ENCODE assay signal across 18 cellular contexts in genomic region chr4:108743021-108743420, GRCh38. TPM values are rescaled to one million over a fixed set of nuclear protein-coding genes. Genes with fewer than 3 reads are reported as not detected.
DNase-seq lines count a peak whose midpoint lies in the region; ATAC-seq and TF ChIP-seq lines count a peak whose summit lies in the region.
"Had no signal": no experiment of that assay in that cellular context is flagged by ENCODE, and none has a peak within 500 bp of the region (broad histone marks: within the 10 kb centered on the region; RNA-seq: fewer than 3 reads in every experiment).

No MANE protein-coding gene starts in this region.

- H2BK120ac ChIP-seq in IMR-90 (ENCODE audit: low read depth, low read length) = no peak overlapping the region

- no peaks in the 10 kb centered on the region for H3K9me3 ChIP-seq in IMR-90 (ENCODE audit: control insufficient read depth, insufficient read depth, low read length)
- H3K9me3 ChIP-seq: ascending aorta had no signal

- peaks cover 0 to 2% (median 0%) of the 10 kb centered on the region in 6 donors for H3K9me3 Mint-ChIP-seq in immature natural killer cell
- H3K9me3 Mint-ChIP-seq: mesothelial cell of epicardium had no signal

- no peaks in the 10 kb centered on the region for H3K79me1 ChIP-seq in IMR-90 (ENCODE audit: low read depth in 1 of 2, low read length in 2 of 2)

- no peaks in the 10 kb centered on the region for H3K36me3 ChIP-seq in IMR-90 (ENCODE audit: control insufficient read depth, insufficient read depth, low read length)
- H3K36me3 ChIP-seq: ascending aorta had no signal

- no peak for TF ChIP-seq RAD21 in IMR-90 (IDR thresholded peaks at IDR 0.05; ENCODE audit: low read length)

- no peak overlapping the region for H3K4me2 ChIP-seq in IMR-90 (ENCODE audit: low read depth, low read length)

- no peak overlapping the region for H2AK5ac ChIP-seq in IMR-90 (ENCODE audit: low read depth, low read length)

- no peak overlapping the region for H3K18ac ChIP-seq in IMR-90 (ENCODE audit: low read depth, low read length)

- POLR2A ChIA-PET in IMR-90 (lab: Charles Lee; ENCODE audit: unreplicated experiment) = no interaction called here

- no peak overlapping the region for H3K9ac ChIP-seq in IMR-90 (ENCODE audit: low read depth, low read length)

- no peak overlapping the region for H3K4ac ChIP-seq in IMR-90 (ENCODE audit: low read depth, low read length)

- peaks cover 2 to 5% (median 4%) of the 10 kb centered on the region in 3 donors for H3K27me3 Mint-ChIP-seq in immature natural killer cell (ENCODE audit: low read depth in 3 of 3)

- H3K27ac ChIP-seq in IMR-90 (ENCODE audit: insufficient read depth, low read length) = no peak overlapping the region
- peak overlapping the region; percentile 70 for H3K27ac ChIP-seq in cingulate gyrus (ENCODE audit: low read depth, low read length)
- H3K27ac ChIP-seq: ascending aorta had no signal

- no peak overlapping the region for H3K4me3 ChIP-seq in IMR-90 (ENCODE audit: insufficient read depth, low read depth, low read length)
- H3K4me3 ChIP-seq: ascending aorta had no signal

- no peak overlapping the region for H2BK20ac ChIP-seq in IMR-90 (ENCODE audit: low read depth, low read length)

- H3K27me3 ChIP-seq in IMR-90 (ENCODE audit: control insufficient read depth, insufficient read depth, low read length) = no peaks in the 10 kb centered on the region; the same call in 1 of the 2 replicates
- H3K27me3 ChIP-seq: ascending aorta had no signal

- H4K91ac ChIP-seq in IMR-90 (ENCODE audit: insufficient read depth, low read depth, low read length) = no peak overlapping the region

- no peak overlapping the region for H4K8ac ChIP-seq in IMR-90 (ENCODE audit: low read depth in 2 of 2, low read length in 2 of 2)

- 40% methylated on average over 1 of the region's 8 CpGs; no CpG with 5 or more reads in 1 of the 2 experiments for WGBS in IMR-90 (ENCODE audit: extremely low coverage in 2 of 2, insufficient read length in 1 of 2), 2 experiments

- no peak overlapping the region for H3K4me3 Mint-ChIP-seq in immature natural killer cell
- H3K4me3 Mint-ChIP-seq: mesothelial cell of epicardium had no signal

- H3K56ac ChIP-seq in IMR-90 (ENCODE audit: extremely low read depth, insufficient read depth, low read length) = no peak overlapping the region

- no peak overlapping the region for H2BK15ac ChIP-seq in IMR-90 (ENCODE audit: low read depth, low read length)

- no peak overlapping the region for H4K5ac ChIP-seq in IMR-90 (ENCODE audit: low read depth, low read length)

- intact Hi-C loops in IMR-90 (cut with micrococcal nuclease) = no loop called here

- H3K4me1 ChIP-seq in IMR-90 (ENCODE audit: control insufficient read depth, insufficient read depth, low read length) = no peaks in the 10 kb centered on the region
- H3K4me1 ChIP-seq: ascending aorta had no signal

- H3K23ac ChIP-seq in IMR-90 (ENCODE audit: low read depth, low read length) = no peak overlapping the region

- no peaks in the 10 kb centered on the region for H3K4me1 Mint-ChIP-seq in immature natural killer cell
- H3K4me1 Mint-ChIP-seq: mesothelial cell of epicardium had no signal

- TF ChIP-seq POLR2A in IMR-90 (IDR thresholded peaks at IDR 0.05; ENCODE audit: low read depth, low read length) = no peak

- no peak overlapping the region for H3K14ac ChIP-seq in IMR-90 (replicated peaks; ENCODE audit: low read depth, low read length)

- dilution Hi-C loops in IMR-90 (cut with HindIII; ENCODE audit: low sequenced_read_pairs, unreplicated experiment) = no loop called here

- DNase-seq in Ammon's horn (ENCODE audit: low spot score) = peak; percentile 82
- no peak for DNase-seq in IMR-90
- peak; percentile 70 for DNase-seq in medulla oblongata (ENCODE audit: extremely low spot score)
- no peak for DNase-seq in stimulated activated CD4-positive, alpha-beta T cell treated with anti-CD3 and anti-CD28 coated beads, Interleukin-4, amount 100 ng/mL, for 24 hours
- no peak for DNase-seq in NCI-H1436 (lab: John Stamatoyannopoulos, UW)
- no peak for DNase-seq in immature natural killer cell
- DNase-seq in SKM-1 treated with dmso at 0.1 percent for 144 hours (lab: John Stamatoyannopoulos, UW; ENCODE audit: unreplicated experiment) = no peak
- DNase-seq: activated CD4-positive, alpha-beta T cell treated with anti-CD3 and anti-CD28 coated beads, Interleukin-2, amount 50 U/mL, for 48 hours; effector CD4-positive, alpha-beta T cell; foreskin melanocyte; NCI-H1694 treated with DMSO at 0.1 percent for 48 hours; NCI-H748 treated with DMSO at 0.1 percent for 48 hours; T1000 had no signal

- no peak overlapping the region for H2AK9ac ChIP-seq in IMR-90 (replicated peaks; ENCODE audit: low read depth, low read length, poor library complexity)

- H3K27ac Mint-ChIP-seq in immature natural killer cell = no peak overlapping the region
- H3K27ac Mint-ChIP-seq: mesothelial cell of epicardium had no signal

- peak overlapping the region; percentile 41 for H2AFZ ChIP-seq in IMR-90 (replicated peaks; ENCODE audit: low read length, poor library complexity)

- CTCF ChIA-PET in IMR-90 (lab: Yijun Ruan, JAX) = no interaction called here

- H3K9me1 ChIP-seq in IMR-90 (ENCODE audit: insufficient read depth, low read length) = no peaks in the 10 kb centered on the region

- BruUV-seq in IMR-90 (replicated peaks; lab: Mats Ljungman, UMichigan) = no TSS peak

- no peak overlapping the region for H2BK5ac ChIP-seq in IMR-90 (ENCODE audit: low read depth, low read length, poor library complexity, severe bottlenecking)

- H4K20me1 ChIP-seq in IMR-90 (ENCODE audit: insufficient read depth, low read length) = no peaks in the 10 kb centered on the region

- H3K36me3 Mint-ChIP-seq in immature natural killer cell = no peaks in the 10 kb centered on the region
- H3K36me3 Mint-ChIP-seq: mesothelial cell of epicardium had no signal

- no peak for ATAC-seq in IMR-90 (ENCODE audit: low read depth)

- in situ Hi-C loops in IMR-90 (cut with MboI; ENCODE audit: low sequenced_read_pairs) = no loop called here

- no peak for TF ChIP-seq CTCF in IMR-90 (conservative IDR thresholded peaks at IDR 0.05; ENCODE audit: low read depth, low read length)

TF ChIP-seq in IMR-90, 13 proteins besides CTCF, POLR2A, EP300 and RAD21:
- TF ChIP-seq CHD1 (IDR thresholded peaks at IDR 0.05; ENCODE audit: low read depth, low read length) (no peak), RFX5 (IDR thresholded peaks at IDR 0.05; ENCODE audit: low read depth, low read length) (no peak), MXI1 (IDR thresholded peaks at IDR 0.05; ENCODE audit: borderline replicate concordance, low read depth, low read length) (no peak), BHLHE40 (IDR thresholded peaks at IDR 0.05; ENCODE audit: low read depth, low read length) (no peak), FOS (IDR thresholded peaks at IDR 0.05; ENCODE audit: low read depth, low read length) (no peak), MAFK (IDR thresholded peaks at IDR 0.05; ENCODE audit: low read depth, low read length) (no peak), NFE2L2 (IDR thresholded peaks at IDR 0.05; ENCODE audit: low read depth, low read length) (no peak), ELK1 (IDR thresholded peaks at IDR 0.05; ENCODE audit: borderline replicate concordance, low read depth, low read length) (no peak), SMC3 (IDR thresholded peaks at IDR 0.05; ENCODE audit: low read depth, low read length) (no peak), CEBPB (IDR thresholded peaks at IDR 0.05; ENCODE audit: low read depth, low read length) (no peak), RCOR1 (IDR thresholded peaks at IDR 0.05; ENCODE audit: insufficient replicate concordance, low read length) (no peak), MAZ (IDR thresholded peaks at IDR 0.05; ENCODE audit: borderline replicate concordance, low read depth, low read length) (no peak)
- TF ChIP-seq, protein P1, sequence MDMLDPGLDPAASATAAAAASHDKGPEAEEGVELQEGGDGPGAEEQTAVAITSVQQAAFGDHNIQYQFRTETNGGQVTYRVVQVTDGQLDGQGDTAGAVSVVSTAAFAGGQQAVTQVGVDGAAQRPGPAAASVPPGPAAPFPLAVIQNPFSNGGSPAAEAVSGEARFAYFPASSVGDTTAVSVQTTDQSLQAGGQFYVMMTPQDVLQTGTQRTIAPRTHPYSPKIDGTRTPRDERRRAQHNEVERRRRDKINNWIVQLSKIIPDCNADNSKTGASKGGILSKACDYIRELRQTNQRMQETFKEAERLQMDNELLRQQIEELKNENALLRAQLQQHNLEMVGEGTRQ (IDR thresholded peaks at IDR 0.05; ENCODE audit: low read depth, low read length) = no peak

RNA-seq across cellular contexts. Expression of gene ETNPPL, which starts 19.8 kb away (rescaled TPM):
- not detected in 2 replicates for total RNA-seq in IMR-90 (2012; rRNA removed)
- polyA plus RNA-seq in IMR-90 (2012; rRNA removed) (not detected in 2 replicates), immature natural killer cell (not detected)
- polyA plus RNA-seq in IMR-90 (2012; cell fraction: cytosol; rRNA removed) = not detected in 2 replicates
- not detected in 2 replicates for polyA plus RNA-seq in IMR-90 (2012; cell fraction: nucleus; rRNA removed; ENCODE audit: low replicate concordance)
- total RNA-seq: ascending aorta, mesothelial cell of epicardium, osteocyte, subcutaneous adipose tissue had no signal

Comparison
In these comparisons a context has a peak if more than half of its experiments do, and no peak if none do; other contexts are left out.
1. DNase-seq: peak in Ammon's horn (single experiment) and medulla oblongata (single experiment); none in IMR-90 (single experiment), stimulated activated CD4-positive, alpha-beta T cell treated with anti-CD3 and anti-CD28 coated beads, Interleukin-4, amount 100 ng/mL, for 24 hours (single experiment), NCI-H1436 (single experiment), immature natural killer cell (0 of 3) and SKM-1 treated with dmso at 0.1 percent for 144 hours (single experiment).